Comparison of ENCODE assay signal across 14 cellular contexts in the genomic region with DNA sequence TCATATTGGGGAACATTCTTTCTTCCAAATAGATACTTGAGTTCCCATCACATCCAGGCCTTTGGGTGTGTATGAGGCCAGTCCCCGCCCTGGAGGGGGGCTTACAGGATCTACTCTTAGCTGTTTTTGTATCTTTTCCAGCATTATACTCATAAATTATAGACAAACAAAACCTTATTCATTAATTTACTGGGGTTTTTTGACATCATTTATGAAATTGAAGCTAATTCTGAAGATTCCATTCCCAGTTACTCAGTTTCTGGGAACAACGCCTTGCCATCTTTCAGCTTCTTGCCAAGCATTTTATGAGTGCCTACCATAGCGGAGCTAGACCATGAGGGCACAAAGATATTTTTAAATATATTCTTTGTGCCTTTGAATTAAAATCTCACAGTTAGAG.
"Had no signal": no experiment of that assay in that cellular context is flagged by ENCODE, and none has a peak within 500 bp of the region (broad histone marks: within the 10 kb centered on the region; RNA-seq: fewer than 3 reads in every experiment).

No MANE protein-coding gene starts in this region.

- H3K27ac ChIP-seq: adrenal gland, lower lobe of right lung, parathyroid adenoma, right lobe of liver, vagina had no signal

- H3K27me3 ChIP-seq: adrenal gland, right lobe of liver, vagina had no signal

- H3K9me3 ChIP-seq: adrenal gland, lower lobe of right lung, right lobe of liver, vagina had no signal

- H3K36me3 ChIP-seq: adrenal gland, right lobe of liver, vagina had no signal

- H3K4me3 ChIP-seq: adrenal gland, lower lobe of right lung, right lobe of liver, vagina had no signal

- ATAC-seq: effector memory CD8-positive, alpha-beta T cell; left colon; lower lobe of right lung; natural killer cell; right lobe of liver had no signal

- H3K4me1 ChIP-seq: adrenal gland, lower lobe of right lung, vagina had no signal

- DNase-seq: activated CD4-positive, alpha-beta T cell treated with anti-CD3 and anti-CD28 coated beads, Interleukin-2, amount 50 U/mL, for 4 hours; activated gamma-delta T cell; adrenal gland; caudate nucleus; effector memory CD8-positive, alpha-beta T cell; hypothalamus; islet precursor cell; left colon; lower lobe of right lung; natural killer cell; right lobe of liver; stimulated activated naive CD4-positive, alpha-beta T cell had no signal
